8 cellular contexts compared by ENCODE assay signal in the genomic region with DNA sequence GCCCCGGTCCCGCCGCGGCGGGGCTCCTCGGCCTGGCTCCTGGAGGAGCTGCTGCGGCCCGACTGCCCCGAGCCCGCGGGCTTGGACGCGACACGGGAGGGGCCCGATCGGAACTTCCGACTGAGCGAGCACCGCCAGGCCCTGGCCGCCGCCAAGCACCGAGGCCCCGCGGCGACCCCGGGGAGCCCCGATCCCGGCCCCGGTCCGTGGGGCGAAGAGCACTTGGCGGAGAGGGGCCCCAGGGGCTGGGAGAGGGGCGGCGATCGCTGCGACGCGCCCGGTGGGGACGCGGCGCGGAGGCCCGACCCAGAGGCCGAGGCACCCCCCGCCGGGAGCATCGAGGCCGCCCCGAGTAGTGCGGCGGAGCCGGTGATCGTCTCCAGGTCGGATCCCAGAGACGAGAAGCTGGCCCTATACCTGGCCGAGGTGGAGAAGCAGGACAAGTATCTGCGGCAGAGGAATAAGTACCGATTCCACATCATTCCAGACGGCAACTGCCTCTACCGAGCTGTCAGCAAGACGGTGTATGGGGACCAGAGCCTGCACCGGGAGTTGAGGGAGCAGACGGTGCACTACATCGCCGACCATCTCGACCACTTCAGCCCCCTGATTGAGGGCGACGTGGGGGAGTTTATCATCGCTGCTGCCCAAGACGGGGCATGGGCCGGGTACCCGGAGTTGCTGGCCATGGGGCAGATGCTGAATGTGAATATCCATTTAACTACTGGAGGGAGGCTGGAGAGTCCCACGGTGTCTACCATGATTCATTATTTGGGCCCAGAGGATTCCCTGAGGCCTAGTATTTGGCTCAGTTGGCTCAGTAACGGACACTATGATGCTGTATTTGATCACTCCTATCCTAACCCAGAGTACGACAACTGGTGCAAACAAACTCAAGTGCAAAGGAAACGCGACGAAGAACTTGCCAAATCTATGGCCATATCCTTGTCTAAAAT. TPM values are rescaled to one million over a fixed set of nuclear protein-coding genes. Genes with fewer than 3 reads are reported as not detected.
DNase-seq lines count a peak whose midpoint lies in the region; ATAC-seq and TF ChIP-seq lines count a peak whose summit lies in the region.

No MANE protein-coding gene starts in this region.

- intact Hi-C loops in thyroid gland (cut with DNase I): loop anchor here (10.0 kb wide), 1 partner anchor 75 kb away; no protein-coding TSS in a partner anchor

- DNase-seq in GM03348 (ENCODE audit: low spot score) (peak; percentile 57), H7 (peak; percentile 71), LoVo (ENCODE audit: low spot score) (peak; percentile 16), fibroblast of gingiva (ENCODE audit: low read depth) (peak; percentile 26), thyroid gland (peak; percentile 22 to 28), COR-L47 (lab: John Stamatoyannopoulos, UW) (no peak)
- DNase-seq in activated T-cell treated with anti-CD3 and anti-CD28 coated beads, Interleukin-2, amount 50 U/mL, for 48 hours: peak; percentile 60 to 67
- no peak for DNase-seq in natural killer cell treated with Interleukin-12 subunit alpha and Interleukin-12 subunit beta and Interleukin-15 and Interleukin-18, amount 100 ng/mL, for 72 hours (ENCODE audit: low spot score)

- H3K36me3 Mint-ChIP-seq in natural killer cell treated with Interleukin-12 subunit alpha and Interleukin-12 subunit beta and Interleukin-15 and Interleukin-18, amount 100 ng/mL, for 72 hours: no peaks in the 10 kb centered on the region

- H3K27me3 Mint-ChIP-seq in natural killer cell treated with Interleukin-12 subunit alpha and Interleukin-12 subunit beta and Interleukin-15 and Interleukin-18, amount 100 ng/mL, for 72 hours: no peaks in the 10 kb centered on the region

- H3K4me1 ChIP-seq in thyroid gland: peaks cover 23 to 25% of the 10 kb centered on the region in 2 donors

- H3K9me3 Mint-ChIP-seq in natural killer cell treated with Interleukin-12 subunit alpha and Interleukin-12 subunit beta and Interleukin-15 and Interleukin-18, amount 100 ng/mL, for 72 hours: no peaks in the 10 kb centered on the region

- H3K27ac ChIP-seq in thyroid gland: peak overlapping the region; percentile 34 to 99 (median 98)

- H3K27ac Mint-ChIP-seq in natural killer cell treated with Interleukin-12 subunit alpha and Interleukin-12 subunit beta and Interleukin-15 and Interleukin-18, amount 100 ng/mL, for 72 hours: no peak overlapping the region

- H3K4me1 Mint-ChIP-seq in natural killer cell treated with Interleukin-12 subunit alpha and Interleukin-12 subunit beta and Interleukin-15 and Interleukin-18, amount 100 ng/mL, for 72 hours (ENCODE audit: low read depth in 2 of 2): peaks cover 16 to 27% of the 10 kb centered on the region in 2 donors

- TF ChIP-seq CTCF in thyroid gland (IDR thresholded peaks at IDR 0.05): no peak

- 5 to 9% methylated on average over 16 to 52 of the region's 79 CpGs for WGBS in thyroid gland, 2 donors

- H3K4me3 Mint-ChIP-seq in natural killer cell treated with Interleukin-12 subunit alpha and Interleukin-12 subunit beta and Interleukin-15 and Interleukin-18, amount 100 ng/mL, for 72 hours: peak overlapping the region; percentile 76

- ATAC-seq in natural killer cell treated with Interleukin-12 subunit alpha and Interleukin-12 subunit beta and Interleukin-15 and Interleukin-18, amount 100 ng/mL, for 72 hours: peak; percentile 9 to 15

- no peak for TF ChIP-seq POLR2A in thyroid gland (IDR thresholded peaks at IDR 0.05)

- H3K27me3 ChIP-seq in H7 (ENCODE audit: control insufficient read depth, insufficient read depth, low read length): peaks cover 9% of the 10 kb centered on the region
- no peaks in the 10 kb centered on the region for H3K27me3 ChIP-seq in thyroid gland

- H3K36me3 ChIP-seq in H7 (replicated peaks; ENCODE audit: control insufficient read depth, insufficient read depth, low read length) (no peaks in the 10 kb centered on the region), thyroid gland (no peaks in the 10 kb centered on the region)

- H3K9me3 ChIP-seq in thyroid gland: no peaks in the 10 kb centered on the region

- H3K4me3 ChIP-seq in H7 (ENCODE audit: insufficient read depth, low read depth, low read length) (peak overlapping the region; percentile 65), thyroid gland (replicated peaks in 1 of 3) (peak overlapping the region; percentile 56 to 98 (median 84))

RNA-seq across cellular contexts. Expression of a gene that starts 1.3 kb away (rescaled TPM):
- total RNA-seq in H7 (2014; rRNA removed; shearing (Covaris generic)): 3.1 and 6.2 TPM in 2 replicates
- 1 to 10 TPM; 2.9 to 3.7 TPM for total RNA-seq in natural killer cell treated with Interleukin-12 subunit alpha and Interleukin-12 subunit beta and Interleukin-15 and Interleukin-18, amount 100 ng/mL, for 72 hours
- total RNA-seq in thyroid gland: 10 to 100 TPM; 18.7 to 23.9 (median 20.1) TPM

Comparison
In these comparisons a context has a peak if more than half of its experiments do, and no peak if none do; other contexts are left out.
1. DNase-seq: peak in GM03348 (single experiment), H7 (single experiment), LoVo (single experiment), activated T-cell treated with anti-CD3 and anti-CD28 coated beads, Interleukin-2, amount 50 U/mL, for 48 hours (2 of 2), fibroblast of gingiva (single experiment) and thyroid gland (2 of 2); none in natural killer cell treated with Interleukin-12 subunit alpha and Interleukin-12 subunit beta and Interleukin-15 and Interleukin-18, amount 100 ng/mL, for 72 hours (single experiment) and COR-L47 (single experiment).